8 cellular contexts compared by ENCODE assay signal in the genomic region with DNA sequence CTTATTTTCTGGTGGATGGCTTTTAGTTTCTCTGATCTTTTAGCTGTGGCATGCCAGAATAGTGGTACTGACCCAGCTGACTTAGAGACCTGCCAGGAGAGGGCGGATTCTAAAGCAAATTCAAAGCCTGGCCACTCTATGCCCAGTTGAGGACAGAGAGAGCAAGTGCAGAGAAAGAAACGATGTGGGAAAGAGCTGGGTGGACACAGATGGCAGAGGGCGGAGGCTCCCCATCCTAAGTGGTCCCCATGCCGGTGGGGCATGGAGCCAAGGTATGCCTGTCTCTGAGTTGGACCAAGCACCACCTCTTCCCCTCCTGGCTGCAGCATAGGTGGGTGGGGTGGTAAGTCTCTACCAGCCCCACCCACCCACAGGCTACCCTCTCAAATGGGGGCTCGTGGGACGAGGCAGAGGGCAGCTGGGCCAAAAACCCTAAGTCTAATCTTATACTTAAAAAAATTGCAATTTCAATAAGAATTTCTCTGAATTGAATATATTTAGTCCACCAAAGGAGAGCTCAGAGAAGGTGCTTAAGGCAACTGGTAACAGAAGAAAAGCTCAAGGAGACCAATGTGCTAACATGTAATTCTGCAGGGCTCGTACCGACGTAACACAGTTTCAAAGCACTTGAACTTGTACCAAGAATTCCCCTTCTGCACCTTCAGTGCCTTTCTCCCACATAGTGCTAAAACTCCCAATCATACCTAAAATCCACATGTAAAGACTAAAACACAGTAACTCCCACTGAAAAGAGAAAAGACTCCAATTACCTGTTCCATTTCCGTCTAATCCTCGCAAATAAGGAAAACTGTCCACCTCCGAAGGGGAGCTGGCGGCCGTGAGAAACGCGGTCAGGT.
DNase-seq lines count a peak whose midpoint lies in the region; ATAC-seq and TF ChIP-seq lines count a peak whose summit lies in the region.

No MANE protein-coding gene starts in this region.

- H3K4me3 ChIP-seq in BLaER1: peak overlapping the region; percentile 52
- H3K4me3 ChIP-seq in mesodermal cell (ENCODE audit: extremely low read depth, insufficient read depth, low read length, poor library complexity, severe bottlenecking): no peak overlapping the region
- no peak overlapping the region for H3K4me3 ChIP-seq in coronary artery

- H3K4me1 ChIP-seq in BLaER1: peaks cover 59% of the 10 kb centered on the region
- H3K4me1 ChIP-seq in mesodermal cell (ENCODE audit: control insufficient read depth, insufficient read depth, low read length, poor library complexity, severe bottlenecking): peaks cover 5% of the 10 kb centered on the region

- no peaks in the 10 kb centered on the region for H3K36me3 Mint-ChIP-seq in activated naive CD4-positive, alpha-beta T cell treated with anti-CD3 and anti-CD28 coated beads, Interleukin-2, amount 50 U/mL, for 72 hours

- H3K27ac ChIP-seq in BLaER1: peak overlapping the region; percentile 69
- H3K27ac ChIP-seq in mesodermal cell (ENCODE audit: low read depth, low read length, severe bottlenecking): peak overlapping the region; percentile 25
- no peak overlapping the region for H3K27ac ChIP-seq in coronary artery

- DNase-seq in GM20000 (ENCODE audit: low spot score) (peak; percentile 40), coronary artery (ENCODE audit: low spot score) (no peak)
- no peak for DNase-seq in activated naive CD4-positive, alpha-beta T cell treated with anti-CD3 and anti-CD28 coated beads, Interleukin-2, amount 50 U/mL, for 72 hours (ENCODE audit: low spot score in 2 of 2)

- no peak for TF ChIP-seq CTCF in GM20000 (IDR thresholded peaks at IDR 0.05; ENCODE audit: extremely low read depth, missing control alignments)
- no peak for TF ChIP-seq CTCF in coronary artery (IDR thresholded peaks at IDR 0.05)

- H4K20me1 ChIP-seq in BLaER1: no peaks in the 10 kb centered on the region

- peak; percentile 37 to 45 for ATAC-seq in activated naive CD4-positive, alpha-beta T cell treated with anti-CD3 and anti-CD28 coated beads, Interleukin-2, amount 50 U/mL, for 72 hours
- ATAC-seq in GM18867 (IDR thresholded peaks at IDR 0.05; ENCODE audit: unreplicated experiment) (no peak), HG03135 (IDR thresholded peaks at IDR 0.05; ENCODE audit: unreplicated experiment) (no peak), GM21381 (IDR thresholded peaks at IDR 0.05; ENCODE audit: unreplicated experiment) (no peak)

- 78 to 80% methylated on average over 12 to 13 of the region's 16 CpGs for WGBS in mesodermal cell (ENCODE audit: insufficient coverage in 2 of 2), 2 experiments

- no peaks in the 10 kb centered on the region for H3K9me3 ChIP-seq in BLaER1
- H3K9me3 ChIP-seq in mesodermal cell (ENCODE audit: control insufficient read depth, low read length): no peaks in the 10 kb centered on the region

- peaks cover 12% of the 10 kb centered on the region; the same call in 1 of the 2 replicates for H3K36me3 ChIP-seq in BLaER1
- H3K36me3 ChIP-seq in mesodermal cell (ENCODE audit: control insufficient read depth, insufficient read depth, low read length): peaks cover 45% of the 10 kb centered on the region

- no peaks in the 10 kb centered on the region for H3K27me3 ChIP-seq in BLaER1

- peak overlapping the region; percentile 62 to 81 for H3K27ac Mint-ChIP-seq in activated naive CD4-positive, alpha-beta T cell treated with anti-CD3 and anti-CD28 coated beads, Interleukin-2, amount 50 U/mL, for 72 hours

- no peaks in the 10 kb centered on the region for H3K9me3 Mint-ChIP-seq in activated naive CD4-positive, alpha-beta T cell treated with anti-CD3 and anti-CD28 coated beads, Interleukin-2, amount 50 U/mL, for 72 hours

- peak overlapping the region; percentile 91 for H3K4me2 ChIP-seq in BLaER1

- peak overlapping the region; percentile 57 for H3K9ac ChIP-seq in BLaER1

Comparison
In these comparisons a context has a peak if more than half of its experiments do, and no peak if none do; other contexts are left out.
1. H3K27ac ChIP-seq: peak in BLaER1 (single experiment) and mesodermal cell (single experiment); none in coronary artery (0 of 2).
2. ATAC-seq: peak in activated naive CD4-positive, alpha-beta T cell treated with anti-CD3 and anti-CD28 coated beads, Interleukin-2, amount 50 U/mL, for 72 hours (2 of 2); none in GM18867 (single experiment), HG03135 (single experiment) and GM21381 (single experiment).